Comparison of ENCODE assay signal across 8 cellular contexts in genomic region chr11:128859563-128860441, GRCh38. TPM values are rescaled to one million over a fixed set of nuclear protein-coding genes. Genes with fewer than 3 reads are reported as not detected.
DNase-seq lines count a peak whose midpoint lies in the region; ATAC-seq and TF ChIP-seq lines count a peak whose summit lies in the region.

No MANE protein-coding gene starts in this region.

- H3K4me1 Mint-ChIP-seq in GM23338 = peaks cover 18% of the 10 kb centered on the region
- H3K4me1 Mint-ChIP-seq in activated CD4-positive, alpha-beta T cell treated with anti-CD3 and anti-CD28 coated beads, Interleukin-2, amount 10 ng/mL, durations not matched to agents 24 days and 14 days = peaks cover 3% of the 10 kb centered on the region

- no peaks in the 10 kb centered on the region for H3K9me2 ChIP-seq in GM23338 (ENCODE audit: insufficient read depth)

- no peak overlapping the region for H3K4me2 ChIP-seq in GM23338

- H4K20me1 ChIP-seq in GM23338 (replicated peaks; ENCODE audit: insufficient read depth) = no peaks in the 10 kb centered on the region

- H3K4me3 ChIP-seq in GM23338 (no peak overlapping the region), mucosa of descending colon (no peak overlapping the region)

- DNase-seq in GM10266 (ENCODE audit: extremely low spot score) (peak; percentile 73), GM23338 (ENCODE audit: low spot score) (peak; percentile 90), LoVo (ENCODE audit: low spot score) (peak; percentile 63), ecto neural progenitor cell (ENCODE audit: low spot score) (peak; percentile 89), mucosa of descending colon (peak; percentile 79 to 85 (median 84)), COR-L47 (lab: John Stamatoyannopoulos, UW) (no peak)
- peak; percentile 94 for DNase-seq in activated CD4-positive, alpha-beta T cell treated with anti-CD3 and anti-CD28 coated beads, Interleukin-2, amount 10 ng/mL, durations not matched to agents 24 days and 14 days
- peak; percentile 39 to 62 for DNase-seq in stimulated activated CD8-positive, alpha-beta memory T cell treated with anti-CD3 and anti-CD28 coated beads, Interleukin-7, amount 100 ng/mL, for 1 hour (ENCODE audit: low read depth in 2 of 2)

- no peaks in the 10 kb centered on the region for H3F3A ChIP-seq in GM23338 (replicated peaks; ENCODE audit: low read depth)

- H3K27me3 ChIP-seq in GM23338 (ENCODE audit: insufficient read depth) = peaks cover 6% of the 10 kb centered on the region; the same call in 1 of the 2 replicates

- H3K9me3 ChIP-seq in mucosa of descending colon = no peaks in the 10 kb centered on the region

- H3K27ac Mint-ChIP-seq in GM23338 = no peak overlapping the region
- no peak overlapping the region for H3K27ac Mint-ChIP-seq in activated CD4-positive, alpha-beta T cell treated with anti-CD3 and anti-CD28 coated beads, Interleukin-2, amount 10 ng/mL, durations not matched to agents 24 days and 14 days

- no peaks in the 10 kb centered on the region for H3K9me3 Mint-ChIP-seq in GM23338
- no peaks in the 10 kb centered on the region for H3K9me3 Mint-ChIP-seq in activated CD4-positive, alpha-beta T cell treated with anti-CD3 and anti-CD28 coated beads, Interleukin-2, amount 10 ng/mL, durations not matched to agents 24 days and 14 days

- H3K4me1 ChIP-seq in GM23338 (ENCODE audit: insufficient read depth) = peaks cover 14% of the 10 kb centered on the region; the same call in 1 of the 2 replicates
- H3K4me1 ChIP-seq in mucosa of descending colon (ENCODE audit: low read depth) = no peaks in the 10 kb centered on the region

- peak overlapping the region; percentile 89 for H2AFZ ChIP-seq in GM23338

- no peaks in the 10 kb centered on the region for H3K36me3 Mint-ChIP-seq in GM23338 (ENCODE audit: low read depth)
- no peaks in the 10 kb centered on the region for H3K36me3 Mint-ChIP-seq in activated CD4-positive, alpha-beta T cell treated with anti-CD3 and anti-CD28 coated beads, Interleukin-2, amount 10 ng/mL, durations not matched to agents 24 days and 14 days (ENCODE audit: low read depth)

- ATAC-seq in GM23338 (peak; percentile 94), mucosa of descending colon (peak; percentile 94)

- H3K36me3 ChIP-seq in GM23338 (ENCODE audit: insufficient read depth) = no peaks in the 10 kb centered on the region
- no peaks in the 10 kb centered on the region for H3K36me3 ChIP-seq in mucosa of descending colon (ENCODE audit: low read depth)

- TF ChIP-seq CTCF in GM10266 (IDR thresholded peaks at IDR 0.05; ENCODE audit: control insufficient read depth, insufficient read depth, low read depth, missing control alignments) (peak; percentile 96), GM23338 (conservative IDR thresholded peaks at IDR 0.05; ENCODE audit: low read depth in 2 of 2) (peak; percentile 93 to 94), mucosa of descending colon (IDR thresholded peaks at IDR 0.05) (peak; percentile 97)

- no peaks in the 10 kb centered on the region for H3K79me2 ChIP-seq in GM23338 (replicated peaks; ENCODE audit: insufficient read depth)

- intact Hi-C loops in activated CD4-positive, alpha-beta T cell treated with anti-CD3 and anti-CD28 coated beads, Interleukin-2, amount 10 ng/mL, durations not matched to agents 24 days and 14 days (cut with micrococcal nuclease) = loop anchor here (1.0 to 5.0 kb wide), 2 partner anchors 703 to 829 kb away; no protein-coding TSS in a partner anchor
- intact Hi-C loops in mucosa of descending colon (cut with DNase I, micrococcal nuclease) = no loop called here

- H3K27me3 Mint-ChIP-seq in GM23338 (ENCODE audit: insufficient read depth, low read depth, poor library complexity) = peaks cover 8% of the 10 kb centered on the region
- peaks cover 9% of the 10 kb centered on the region for H3K27me3 Mint-ChIP-seq in activated CD4-positive, alpha-beta T cell treated with anti-CD3 and anti-CD28 coated beads, Interleukin-2, amount 10 ng/mL, durations not matched to agents 24 days and 14 days

- no peak overlapping the region for H3K27ac ChIP-seq in GM23338 (ENCODE audit: low read depth)

- no peak overlapping the region for H3K4me3 Mint-ChIP-seq in GM23338
- no peak overlapping the region for H3K4me3 Mint-ChIP-seq in activated CD4-positive, alpha-beta T cell treated with anti-CD3 and anti-CD28 coated beads, Interleukin-2, amount 10 ng/mL, durations not matched to agents 24 days and 14 days

TF ChIP-seq in GM23338, 12 proteins besides CTCF, POLR2A, EP300 and RAD21:
- TF ChIP-seq CREB1 (CRISPR knock-in tag; IDR thresholded peaks at IDR 0.05; ENCODE audit: low read depth) (0 out of 2 replicates have a peak, but pooled peaks have one; percentile 35), ZNF114 (CRISPR knock-in tag; IDR thresholded peaks at IDR 0.05) (no peak)

RNA-seq across cellular contexts. Expression of gene KCNJ1, which starts 7.3 kb away (rescaled TPM):
- not detected in 2 replicates for total RNA-seq in GM23338 (2014; rRNA removed; shearing (Covaris generic))
- 0.16 and 0.42 TPM in 2 replicates for polyA plus RNA-seq in GM23338 (2016; fragmentation: Nextera tagmentation; extraction: Ambion mirVana)
- total RNA-seq in activated CD4-positive, alpha-beta T cell treated with anti-CD3 and anti-CD28 coated beads, Interleukin-2, amount 10 ng/mL, durations not matched to agents 24 days and 14 days = not detected in 2 replicates
- not detected for total RNA-seq in mucosa of descending colon

RNA-seq across cellular contexts. Expression of gene KCNJ5, which starts 31.4 kb away (rescaled TPM):
- total RNA-seq in GM23338 (2014; rRNA removed; shearing (Covaris generic)) = not detected in 2 replicates
- not detected in 2 replicates for polyA plus RNA-seq in GM23338 (2016; fragmentation: Nextera tagmentation; extraction: Ambion mirVana)
- not detected in 2 replicates for total RNA-seq in activated CD4-positive, alpha-beta T cell treated with anti-CD3 and anti-CD28 coated beads, Interleukin-2, amount 10 ng/mL, durations not matched to agents 24 days and 14 days
- 1 to 10 TPM in 1 of 3 donors, under 1 TPM in 2; 0.14 to 3.9 (median 0.48) TPM for total RNA-seq in mucosa of descending colon
